In the genomic region with DNA sequence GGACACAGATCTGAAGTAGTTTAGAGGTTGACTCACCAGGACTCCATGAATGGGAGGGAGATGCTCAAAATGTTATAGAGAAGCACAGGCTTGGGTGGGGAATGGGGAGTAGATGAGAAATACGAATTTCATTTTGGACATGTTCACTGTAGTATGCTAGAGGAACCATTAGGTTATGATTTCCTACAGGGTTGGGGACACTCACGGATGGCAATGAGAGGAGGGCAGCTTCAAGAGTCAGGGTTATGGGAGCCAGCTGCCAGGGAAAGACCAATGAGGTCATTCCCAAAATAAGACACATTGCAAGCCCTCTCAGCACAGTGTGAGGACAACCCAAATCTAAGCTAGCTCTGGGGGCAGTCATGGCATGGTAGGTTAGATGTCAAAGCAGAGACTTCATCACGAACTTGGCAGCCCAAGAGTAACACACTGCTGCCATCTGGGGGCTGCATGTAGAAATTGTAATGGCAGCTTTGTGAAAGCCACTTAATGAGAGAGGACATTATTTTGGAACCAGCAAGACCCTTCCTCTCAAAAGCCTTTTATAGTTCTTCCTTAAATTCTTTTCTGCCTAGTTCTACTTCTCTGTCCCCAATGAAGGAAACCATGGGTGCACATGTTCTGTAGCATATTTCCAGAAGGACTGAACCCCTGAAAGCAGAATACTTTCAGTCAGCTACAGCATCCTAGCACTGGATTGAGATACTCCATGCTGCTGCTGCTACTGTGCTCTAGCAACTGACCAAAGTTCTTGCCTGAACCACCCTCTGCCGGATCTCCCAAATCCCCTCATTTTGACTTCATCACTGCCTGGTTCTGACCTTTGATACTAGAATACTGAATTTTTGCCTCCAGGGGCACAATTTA, we compare ENCODE assay signal across 9 cellular contexts. TPM values are rescaled to one million over a fixed set of nuclear protein-coding genes. Genes with fewer than 3 reads are reported as not detected.
DNase-seq lines count a peak whose midpoint lies in the region; ATAC-seq and TF ChIP-seq lines count a peak whose summit lies in the region.
"Had no signal": no experiment of that assay in that cellular context is flagged by ENCODE, and none has a peak within 500 bp of the region (broad histone marks: within the 10 kb centered on the region; RNA-seq: fewer than 3 reads in every experiment).

No MANE protein-coding gene starts in this region.

- peak; percentile 53 to 67 (median 66) for TF ChIP-seq CTCF in gastrocnemius medialis (IDR thresholded peaks at IDR 0.05 in 4 of 5, conservative IDR thresholded peaks at IDR 0.05 in 1 of 5)

- H3K4me3 Mint-ChIP-seq in activated naive CD4-positive, alpha-beta T cell treated with anti-CD3 and anti-CD28 coated beads, Interleukin-2, amount 10 ng/mL, durations not matched to agents 7 days and 5 days = no peak overlapping the region

- H3K27ac ChIP-seq in gastrocnemius medialis = no peak overlapping the region

- H3K27ac Mint-ChIP-seq in activated naive CD4-positive, alpha-beta T cell treated with anti-CD3 and anti-CD28 coated beads, Interleukin-2, amount 10 ng/mL, durations not matched to agents 7 days and 5 days = no peak overlapping the region

- H3K27me3 Mint-ChIP-seq in activated naive CD4-positive, alpha-beta T cell treated with anti-CD3 and anti-CD28 coated beads, Interleukin-2, amount 10 ng/mL, durations not matched to agents 7 days and 5 days = peaks cover 10% of the 10 kb centered on the region

- intact Hi-C loops in left cardiac atrium (cut with DNase I) (loop anchor here (5.0 to 10.0 kb wide), 3 partner anchors 165 to 203 kb away; no protein-coding TSS in a partner anchor), gastrocnemius medialis (cut with DNase I; ENCODE audit: low total_unique reads) (loop anchor here (1.0 kb wide), 2 partner anchors 163 to 203 kb away; no protein-coding TSS in a partner anchor)

- in situ Hi-C loops in gastrocnemius medialis (cut with MboI; ENCODE audit: low sequenced_read_pairs in 4 of 4) = loop anchor here (5.0 to 25.0 kb wide), 4 partner anchors 163 to 345 kb away; no protein-coding TSS in a partner anchor

- no peaks in the 10 kb centered on the region for H3K27me3 ChIP-seq in gastrocnemius medialis

- H3K9me3 ChIP-seq in gastrocnemius medialis = no peaks in the 10 kb centered on the region

- H3K9me3 Mint-ChIP-seq in activated naive CD4-positive, alpha-beta T cell treated with anti-CD3 and anti-CD28 coated beads, Interleukin-2, amount 10 ng/mL, durations not matched to agents 7 days and 5 days = no peaks in the 10 kb centered on the region

- CTCF ChIA-PET in activated naive CD4-positive, alpha-beta T cell treated with anti-CD3 and anti-CD28 coated beads, Interleukin-2, amount 10 ng/mL, durations not matched to agents 7 days and 5 days (lab: Charles Lee) = interaction anchor here (0.6 to 1.2 kb wide), 5 partner anchors 44 to 348 kb away, joined by 3 to 5 read pairs (median 3); no protein-coding TSS in a partner anchor

- DNase-seq in Daoy (ENCODE audit: low read depth) = peak; percentile 38
- peak; percentile 51 to 61 for DNase-seq in NOMO-1 (lab: John Stamatoyannopoulos, UW; ENCODE audit: unreplicated experiment in 2 of 2)
- peak; percentile 36 for DNase-seq in activated naive CD4-positive, alpha-beta T cell treated with anti-CD3 and anti-CD28 coated beads, Interleukin-2, amount 10 ng/mL, durations not matched to agents 7 days and 5 days
- no peak for DNase-seq in left cardiac atrium
- DNase-seq in gastrocnemius medialis = peak; percentile 4 to 29
- no peak for DNase-seq in NCI-H128 (lab: John Stamatoyannopoulos, UW; ENCODE audit: unreplicated experiment)

- H3K36me3 ChIP-seq in gastrocnemius medialis = no peaks in the 10 kb centered on the region

- no peaks in the 10 kb centered on the region for H3K36me3 Mint-ChIP-seq in activated naive CD4-positive, alpha-beta T cell treated with anti-CD3 and anti-CD28 coated beads, Interleukin-2, amount 10 ng/mL, durations not matched to agents 7 days and 5 days

- H3K4me3 ChIP-seq in gastrocnemius medialis = no peak overlapping the region

- no peak for TF ChIP-seq POLR2A in gastrocnemius medialis (IDR thresholded peaks at IDR 0.05)

- H3K4me1 Mint-ChIP-seq in activated naive CD4-positive, alpha-beta T cell treated with anti-CD3 and anti-CD28 coated beads, Interleukin-2, amount 10 ng/mL, durations not matched to agents 7 days and 5 days = no peaks in the 10 kb centered on the region

- H3K4me1 ChIP-seq in gastrocnemius medialis = no peaks in the 10 kb centered on the region

- ATAC-seq in HG03354 (IDR thresholded peaks at IDR 0.05; ENCODE audit: poor library complexity, severe bottlenecking, unreplicated experiment) (peak; percentile 67), left cardiac atrium (peak; percentile 58 to 61), gastrocnemius medialis (peak in 1 of 2 donors; percentile 53), GM21447 (IDR thresholded peaks at IDR 0.05; ENCODE audit: unreplicated experiment) (no peak)

RNA-seq across cellular contexts. Expression of a gene that starts 16.2 kb away (rescaled TPM):
- not detected in 2 replicates for total RNA-seq in Daoy (2014; rRNA removed; shearing (Covaris generic))
- not detected for total RNA-seq in left cardiac atrium
- total RNA-seq in gastrocnemius medialis = not detected
- total RNA-seq: T-helper 2 cell treated with Interferon-gamma antibody and Interleukin-4, amounts not matched to agents 100 ng/mL and 5 ng/mL, for 36 hours had no signal

Comparison
In these comparisons a context has a peak if more than half of its experiments do, and no peak if none do; other contexts are left out.
1. DNase-seq: peak in Daoy (single experiment), NOMO-1 (2 of 2), activated naive CD4-positive, alpha-beta T cell treated with anti-CD3 and anti-CD28 coated beads, Interleukin-2, amount 10 ng/mL, durations not matched to agents 7 days and 5 days (single experiment) and gastrocnemius medialis (2 of 2); none in left cardiac atrium (single experiment) and NCI-H128 (single experiment).